26 cellular contexts compared by ENCODE assay signal in the genomic region with DNA sequence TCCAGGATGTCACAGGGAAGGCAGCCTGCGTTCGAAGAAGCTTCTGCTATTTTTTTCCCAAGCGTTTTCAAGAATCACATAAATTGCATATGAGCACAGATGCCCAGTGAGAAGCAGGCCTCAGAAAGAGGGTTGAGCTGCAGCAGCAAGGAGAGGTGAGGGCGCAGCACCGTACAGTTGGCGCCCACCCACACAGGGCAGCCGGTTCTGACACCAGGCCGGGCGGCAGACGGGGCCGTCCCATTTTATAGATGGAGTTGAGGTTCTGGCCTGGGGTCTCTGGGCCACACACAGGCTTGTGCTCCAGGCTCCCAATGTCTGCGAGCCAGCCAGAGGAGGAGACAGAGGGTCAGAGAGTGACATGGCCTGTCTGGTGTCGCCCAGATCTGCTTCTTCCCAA. TPM values are rescaled to one million over a fixed set of nuclear protein-coding genes. Genes with fewer than 3 reads are reported as not detected.
"Had no signal": no experiment of that assay in that cellular context is flagged by ENCODE, and none has a peak within 500 bp of the region (broad histone marks: within the 10 kb centered on the region; RNA-seq: fewer than 3 reads in every experiment).

No MANE protein-coding gene starts in this region.

- H3K9me3 Mint-ChIP-seq: activated CD4-positive, alpha-beta memory T cell treated with anti-CD3 and anti-CD28 coated beads for 36 hours; activated CD4-positive, alpha-beta T cell treated with anti-CD3 and anti-CD28 coated beads, Interleukin-2, amount 10 ng/mL, durations not matched to agents 7 days and 5 days; activated naive CD4-positive, alpha-beta T cell treated with anti-CD3 and anti-CD28 coated beads, Interleukin-2, amount 50 U/mL, for 72 hours; activated naive CD8-positive, alpha-beta T cell treated with anti-CD3 and anti-CD28 coated beads, Interleukin-2, amount 50 U/mL, for 24 hours; activated T-cell treated with anti-CD3 and anti-CD28 coated beads, Interleukin-2, amount 50 U/mL, for 4 hours; T-helper 1 cell treated with Interleukin-12 subunit alpha and Interleukin-12 subunit beta and Interleukin-4 antibody, amounts not matched to agents 30 μg/mL and 1 μg/mL, for 36 hours had no signal

- H3K4me3 ChIP-seq: Peyer's patch had no signal

- H3K4me1 ChIP-seq: Peyer's patch had no signal

- H3K4me3 Mint-ChIP-seq: activated CD4-positive, alpha-beta memory T cell treated with anti-CD3 and anti-CD28 coated beads for 36 hours; activated CD4-positive, alpha-beta T cell treated with anti-CD3 and anti-CD28 coated beads, Interleukin-2, amount 10 ng/mL, durations not matched to agents 7 days and 5 days; activated naive CD8-positive, alpha-beta T cell treated with anti-CD3 and anti-CD28 coated beads, Interleukin-2, amount 50 U/mL, for 24 hours; activated T-cell treated with anti-CD3 and anti-CD28 coated beads, Interleukin-2, amount 50 U/mL, for 4 hours; brain; T-helper 1 cell treated with Interleukin-12 subunit alpha and Interleukin-12 subunit beta and Interleukin-4 antibody, amounts not matched to agents 30 μg/mL and 1 μg/mL, for 36 hours had no signal

- H3K27ac Mint-ChIP-seq: activated CD4-positive, alpha-beta memory T cell treated with anti-CD3 and anti-CD28 coated beads for 36 hours; activated CD4-positive, alpha-beta T cell treated with anti-CD3 and anti-CD28 coated beads, Interleukin-2, amount 10 ng/mL, durations not matched to agents 7 days and 5 days; activated naive CD8-positive, alpha-beta T cell treated with anti-CD3 and anti-CD28 coated beads, Interleukin-2, amount 50 U/mL, for 24 hours; T-helper 1 cell treated with Interleukin-12 subunit alpha and Interleukin-12 subunit beta and Interleukin-4 antibody, amounts not matched to agents 30 μg/mL and 1 μg/mL, for 36 hours had no signal

- H3K36me3 Mint-ChIP-seq: activated CD4-positive, alpha-beta memory T cell treated with anti-CD3 and anti-CD28 coated beads for 36 hours; activated naive CD4-positive, alpha-beta T cell treated with anti-CD3 and anti-CD28 coated beads, Interleukin-2, amount 50 U/mL, for 72 hours; brain had no signal

- DNase-seq: activated CD4-positive, alpha-beta memory T cell treated with anti-CD3 and anti-CD28 coated beads for 36 hours; activated CD4-positive, alpha-beta T cell treated with anti-CD3 and anti-CD28 coated beads, Interleukin-2, amount 10 ng/mL, durations not matched to agents 7 days and 5 days; activated CD4-positive, CD25-positive, alpha-beta regulatory T cell; activated CD8-positive, alpha-beta memory T cell treated with anti-CD3 and anti-CD28 coated beads for 24 hours; activated effector memory CD4-positive, alpha-beta T cell treated with anti-CD3 and anti-CD28 coated beads, Interleukin-2, amount 50 U/mL, for 16 hours; activated naive CD4-positive, alpha-beta T cell treated with Interleukin-2 at 50 U/mL for 16 hours; activated naive CD8-positive, alpha-beta T cell treated with anti-CD3 and anti-CD28 coated beads, Interleukin-2, amount 50 U/mL, for 24 hours; activated T-cell treated with anti-CD3 and anti-CD28 coated beads, Interleukin-2, amount 50 U/mL, for 4 hours; amniotic stem cell; NCI-H1092; NCI-H1417 treated with DMSO at 0.1 percent for 48 hours; NCI-H1694; NCI-H2029 treated with DMSO at 0.1 percent for 48 hours; NCI-H510A treated with DMSO at 0.1 percent for 48 hours; NCI-H69; NK-92 treated with Interleukin-12 subunit alpha and Interleukin-12 subunit beta, amount 100 ng/mL, for 24 hours; OCI-M1; Peyer's patch; SHP77 treated with DMSO at 0.1 percent for 48 hours had no signal

- ATAC-seq: activated naive CD4-positive, alpha-beta T cell treated with anti-CD3 and anti-CD28 coated beads, Interleukin-2, amount 50 U/mL, for 72 hours; activated naive CD8-positive, alpha-beta T cell treated with anti-CD3 and anti-CD28 coated beads, Interleukin-2, amount 50 U/mL, for 24 hours; activated T-cell treated with anti-CD3 and anti-CD28 coated beads, Interleukin-2, amount 50 U/mL, for 4 hours had no signal

- H3K27me3 ChIP-seq: Peyer's patch had no signal

- H3K36me3 ChIP-seq: Peyer's patch had no signal

- H3K27ac ChIP-seq: KMS-11, Peyer's patch, RWPE1 had no signal

- H3K27me3 Mint-ChIP-seq: activated CD4-positive, alpha-beta memory T cell treated with anti-CD3 and anti-CD28 coated beads for 36 hours; activated CD4-positive, alpha-beta T cell treated with anti-CD3 and anti-CD28 coated beads, Interleukin-2, amount 10 ng/mL, durations not matched to agents 7 days and 5 days had no signal

- H3K4me1 Mint-ChIP-seq: activated CD4-positive, alpha-beta T cell treated with anti-CD3 and anti-CD28 coated beads, Interleukin-2, amount 10 ng/mL, durations not matched to agents 7 days and 5 days; activated naive CD8-positive, alpha-beta T cell treated with anti-CD3 and anti-CD28 coated beads, Interleukin-2, amount 50 U/mL, for 24 hours; brain had no signal

- H3K9me3 ChIP-seq: Peyer's patch had no signal

RNA-seq across cellular contexts. Expression of a gene that starts 22.8 kb away (rescaled TPM):
- total RNA-seq: activated CD4-positive, alpha-beta memory T cell treated with anti-CD3 and anti-CD28 coated beads for 36 hours; activated CD4-positive, alpha-beta T cell treated with anti-CD3 and anti-CD28 coated beads, Interleukin-2, amount 10 ng/mL, durations not matched to agents 7 days and 5 days; activated naive CD4-positive, alpha-beta T cell treated with anti-CD3 and anti-CD28 coated beads, Interleukin-2, amount 50 U/mL, for 72 hours; activated T-cell treated with anti-CD3 and anti-CD28 coated beads, Interleukin-2, amount 50 U/mL, for 4 hours; MCF 10A; SK-MEL-5 had no signal

RNA-seq across cellular contexts. Expression of a gene that starts 35.2 kb away (rescaled TPM):
- total RNA-seq: activated CD4-positive, alpha-beta memory T cell treated with anti-CD3 and anti-CD28 coated beads for 36 hours; activated CD4-positive, alpha-beta T cell treated with anti-CD3 and anti-CD28 coated beads, Interleukin-2, amount 10 ng/mL, durations not matched to agents 7 days and 5 days; activated T-cell treated with anti-CD3 and anti-CD28 coated beads, Interleukin-2, amount 50 U/mL, for 4 hours; MCF 10A; Peyer's patch; SK-MEL-5 had no signal
